Comparison of ENCODE assay signal across 9 cellular contexts in genomic region chr17:78977992-78978973, GRCh38. TPM values are rescaled to one million over a fixed set of nuclear protein-coding genes. Genes with fewer than 3 reads are reported as not detected.
DNase-seq lines count a peak whose midpoint lies in the region; ATAC-seq and TF ChIP-seq lines count a peak whose summit lies in the region.
"Had no signal": no experiment of that assay in that cellular context is flagged by ENCODE, and none has a peak within 500 bp of the region (broad histone marks: within the 10 kb centered on the region; RNA-seq: fewer than 3 reads in every experiment).

No MANE protein-coding gene starts in this region.

- in situ Hi-C loops in T47D (cut with HindIII; ENCODE audit: low pct_unique_long_range_greater_than_20kb, low sequenced_read_pairs): no loop called here

- peak overlapping the region; percentile 71 for H3K27ac ChIP-seq in lower lobe of right lung

- H3K4me3 ChIP-seq in lower lobe of right lung: peak overlapping the region; percentile 63

- H3K27ac Mint-ChIP-seq in stimulated activated naive CD8-positive, alpha-beta T cell treated with anti-CD3 and anti-CD28 coated beads, Interleukin-15, amount 100 ng/mL, for 72 hours: peak overlapping the region; percentile 92 to 98

- ATAC-seq in stimulated activated naive CD8-positive, alpha-beta T cell treated with anti-CD3 and anti-CD28 coated beads, Interleukin-15, amount 100 ng/mL, for 72 hours: no peak
- ATAC-seq in stimulated activated naive CD8-positive, alpha-beta T cell treated with anti-CD3 and anti-CD28 coated beads, Interleukin-15, Interleukin-2, amounts not matched to agents 100 U/mL and 50 U/mL, for 24 hours: no peak
- ATAC-seq in lower lobe of right lung: peak in 1 of 2 donors; percentile 13
- ATAC-seq in GM19395 (IDR thresholded peaks at IDR 0.05; ENCODE audit: unreplicated experiment): no peak

- no peak for DNase-seq in stimulated activated naive CD8-positive, alpha-beta T cell treated with anti-CD3 and anti-CD28 coated beads, Interleukin-15, amount 100 ng/mL, for 72 hours
- DNase-seq in stimulated activated naive CD8-positive, alpha-beta T cell treated with anti-CD3 and anti-CD28 coated beads, Interleukin-15, Interleukin-2, amounts not matched to agents 100 U/mL and 50 U/mL, for 24 hours: no peak
- peak; percentile 4 to 60 for DNase-seq in T47D (ENCODE audit: low read depth in 1 of 2, low spot score in 1 of 2)
- DNase-seq in lower lobe of right lung: no peak
- no peak for DNase-seq in HK-2 (ENCODE audit: unreplicated experiment)
- no peak for DNase-seq in GM10266 (ENCODE audit: extremely low spot score)
- DNase-seq in GM20000 (ENCODE audit: low spot score): no peak
- DNase-seq: activated CD4-positive, alpha-beta T cell treated with anti-CD3 and anti-CD28 coated beads for 4 hours had no signal

- H3K27me3 ChIP-seq in lower lobe of right lung (ENCODE audit: low read depth): no peaks in the 10 kb centered on the region

- peaks cover 6% of the 10 kb centered on the region for H3K36me3 ChIP-seq in lower lobe of right lung

- H3K9me3 ChIP-seq in lower lobe of right lung: no peaks in the 10 kb centered on the region

- peak overlapping the region; percentile 75 to 85 for H3K4me3 Mint-ChIP-seq in stimulated activated naive CD8-positive, alpha-beta T cell treated with anti-CD3 and anti-CD28 coated beads, Interleukin-15, amount 100 ng/mL, for 72 hours

- TF ChIP-seq CTCF in lower lobe of right lung (IDR thresholded peaks at IDR 0.05) (no peak), GM10266 (IDR thresholded peaks at IDR 0.05; ENCODE audit: control insufficient read depth, insufficient read depth, low read depth, missing control alignments) (no peak), GM20000 (IDR thresholded peaks at IDR 0.05; ENCODE audit: extremely low read depth, missing control alignments) (no peak)

- H3K9me3 Mint-ChIP-seq in stimulated activated naive CD8-positive, alpha-beta T cell treated with anti-CD3 and anti-CD28 coated beads, Interleukin-15, amount 100 ng/mL, for 72 hours: no peaks in the 10 kb centered on the region

- H3K4me1 Mint-ChIP-seq in stimulated activated naive CD8-positive, alpha-beta T cell treated with anti-CD3 and anti-CD28 coated beads, Interleukin-15, amount 100 ng/mL, for 72 hours: peaks cover 46% of the 10 kb centered on the region

- H3K27me3 Mint-ChIP-seq in stimulated activated naive CD8-positive, alpha-beta T cell treated with anti-CD3 and anti-CD28 coated beads, Interleukin-15, amount 100 ng/mL, for 72 hours: no peaks in the 10 kb centered on the region

- intact Hi-C loops in lower lobe of right lung (cut with DNase I): no loop called here

- peaks cover 67% of the 10 kb centered on the region for H3K4me1 ChIP-seq in lower lobe of right lung

RNA-seq across cellular contexts. Expression of gene LGALS3BP, which starts 1.4 kb away (rescaled TPM):
- 417 TPM for total RNA-seq in lower lobe of right lung

RNA-seq across cellular contexts. Expression of gene CANT1, which starts 31.3 kb away (rescaled TPM):
- total RNA-seq in lower lobe of right lung: 54.4 TPM

RNA-seq across cellular contexts. Expression of gene C1QTNF1, which starts 45.7 kb away (rescaled TPM):
- total RNA-seq in lower lobe of right lung: 24.9 TPM

RNA-seq across cellular contexts. Expression of gene TIMP2, which starts 53.1 kb away (rescaled TPM):
- 260 TPM for total RNA-seq in lower lobe of right lung

Comparison
In these comparisons a context has a peak if more than half of its experiments do, and no peak if none do; other contexts are left out.
1. DNase-seq: peak in T47D (2 of 2); none in stimulated activated naive CD8-positive, alpha-beta T cell treated with anti-CD3 and anti-CD28 coated beads, Interleukin-15, amount 100 ng/mL, for 72 hours (0 of 2), stimulated activated naive CD8-positive, alpha-beta T cell treated with anti-CD3 and anti-CD28 coated beads, Interleukin-15, Interleukin-2, amounts not matched to agents 100 U/mL and 50 U/mL, for 24 hours (single experiment), lower lobe of right lung (single experiment), HK-2 (single experiment), GM10266 (single experiment) and GM20000 (single experiment).